In genomic region chr11:130344846-130345245, GRCh38 we compare ENCODE assay signal across 25 cellular contexts.
"Had no signal": no experiment of that assay in that cellular context is flagged by ENCODE, and none has a peak within 500 bp of the region (broad histone marks: within the 10 kb centered on the region; RNA-seq: fewer than 3 reads in every experiment).

No MANE protein-coding gene starts in this region.

- H3K27ac Mint-ChIP-seq: mesothelial cell of epicardium; naive B cell; nephron progenitor cell; progenitor cell of endocrine pancreas; stimulated activated naive B cell treated with anti-CD40 and anti-IgM and Interleukin-4, amounts not matched to agents 10 μg/mL and 1 μg/mL and 100 μg/mL, for 72 hours had no signal

- H3K27me3 Mint-ChIP-seq: progenitor cell of endocrine pancreas; stimulated activated naive B cell treated with anti-CD40 and anti-IgM and Interleukin-4, amounts not matched to agents 10 μg/mL and 1 μg/mL and 100 μg/mL, for 72 hours had no signal

- H3K4me1 Mint-ChIP-seq: mesothelial cell of epicardium; naive B cell; nephron progenitor cell; stimulated activated naive B cell treated with anti-CD40 and anti-IgM and Interleukin-4, amounts not matched to agents 10 μg/mL and 1 μg/mL and 100 μg/mL, for 72 hours had no signal

- ATAC-seq: left cardiac atrium; left lung; lower lobe of right lung; natural killer cell; right cardiac atrium; sciatic nerve; stimulated activated naive B cell treated with anti-CD40 and anti-IgM and Interleukin-4, amounts not matched to agents 10 μg/mL and 1 μg/mL and 100 μg/mL, for 72 hours; stimulated activated naive CD8-positive, alpha-beta T cell treated with anti-CD3 and anti-CD28 coated beads, Interleukin-15, Interleukin-2, amounts not matched to agents 100 U/mL and 50 U/mL, for 24 hours had no signal

- H3K4me3 Mint-ChIP-seq: mesothelial cell of epicardium; naive B cell; natural killer cell; nephron progenitor cell; stimulated activated naive B cell treated with anti-CD40 and anti-IgM and Interleukin-4, amounts not matched to agents 10 μg/mL and 1 μg/mL and 100 μg/mL, for 72 hours had no signal

- H3K36me3 Mint-ChIP-seq: mesothelial cell of epicardium, natural killer cell had no signal

- DNase-seq: islet precursor cell; left cardiac atrium; left lung; lower lobe of right lung; mesendoderm; naive B cell; natural killer cell; nephron progenitor cell; ovary; retina; right cardiac atrium; stimulated activated CD4-positive, alpha-beta T cell treated with anti-CD3 and anti-CD28 coated beads, Interleukin-12 subunit alpha, Interleukin-12 subunit beta, amount 100 ng/mL, for 4 hours; stimulated activated CD4-positive, alpha-beta T cell treated with anti-CD3 and anti-CD28 coated beads, Interleukin-15, amount 100 ng/mL, for 24 hours; stimulated activated CD4-positive, alpha-beta T cell treated with anti-CD3 and anti-CD28 coated beads, Interleukin-2, amount 100 ng/mL, for 24 hours; stimulated activated CD4-positive, alpha-beta T cell treated with anti-CD3 and anti-CD28 coated beads, Interleukin-4, amount 100 ng/mL, for 1 hour; stimulated activated naive B cell treated with anti-CD40 and anti-IgM and Interleukin-4, amounts not matched to agents 10 μg/mL and 1 μg/mL and 100 μg/mL, for 72 hours; stimulated activated naive CD8-positive, alpha-beta T cell treated with anti-CD3 and anti-CD28 coated beads, Interleukin-15, Interleukin-2, amounts not matched to agents 100 U/mL and 50 U/mL, for 24 hours; stomach; testis; thyroid gland; transverse colon; upper lobe of left lung had no signal
